ENCODE assay signal across 1 cellular context in the genomic region with DNA sequence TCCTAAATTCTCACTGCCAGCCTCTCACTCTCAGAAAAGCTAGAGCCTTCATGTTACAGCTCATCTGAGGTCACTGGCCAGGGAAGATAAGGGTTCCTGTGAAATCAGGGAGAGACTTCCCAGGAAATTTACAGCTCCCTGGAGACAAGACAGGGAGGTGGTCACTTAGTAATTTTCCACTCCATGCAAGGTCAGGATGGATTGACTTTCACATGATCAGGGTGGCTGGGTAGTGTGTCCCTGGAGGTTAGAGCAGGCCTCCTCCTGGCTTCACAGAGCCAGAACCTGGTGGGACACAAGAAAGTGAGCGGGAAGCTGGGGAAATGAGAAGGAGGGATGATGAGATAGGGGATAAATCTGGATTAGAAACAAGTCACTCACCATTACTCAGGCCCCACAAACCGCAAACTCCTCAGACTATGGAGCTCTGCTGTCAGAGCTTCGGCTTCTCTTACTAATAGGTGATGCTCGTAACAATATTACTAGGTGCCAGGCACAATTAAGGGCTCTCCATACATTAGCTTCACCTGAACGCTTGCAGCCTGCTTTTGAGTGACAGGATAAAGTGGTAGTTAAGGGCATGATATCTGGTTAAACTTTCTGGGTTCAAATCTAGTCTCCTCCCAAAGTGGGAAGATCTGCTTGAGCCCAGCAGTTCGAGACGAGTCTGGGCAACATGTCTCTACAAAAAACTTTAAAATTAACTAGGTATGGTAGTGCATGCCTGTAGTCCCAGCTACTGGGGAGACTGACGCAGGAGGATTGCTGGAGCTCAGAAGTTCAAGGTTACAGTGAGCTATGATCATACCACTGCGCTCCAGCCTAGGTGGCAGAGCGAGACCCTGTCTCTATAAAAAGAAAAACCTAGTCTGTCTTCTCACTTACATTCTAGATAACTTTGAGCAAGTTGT.
TF ChIP-seq lines count a peak whose summit lies in the region.

No MANE protein-coding gene starts in this region.

TF ChIP-seq in K562, 482 proteins besides CTCF, POLR2A, EP300 and RAD21 (continued from another document):
- TF ChIP-seq, protein P1, sequence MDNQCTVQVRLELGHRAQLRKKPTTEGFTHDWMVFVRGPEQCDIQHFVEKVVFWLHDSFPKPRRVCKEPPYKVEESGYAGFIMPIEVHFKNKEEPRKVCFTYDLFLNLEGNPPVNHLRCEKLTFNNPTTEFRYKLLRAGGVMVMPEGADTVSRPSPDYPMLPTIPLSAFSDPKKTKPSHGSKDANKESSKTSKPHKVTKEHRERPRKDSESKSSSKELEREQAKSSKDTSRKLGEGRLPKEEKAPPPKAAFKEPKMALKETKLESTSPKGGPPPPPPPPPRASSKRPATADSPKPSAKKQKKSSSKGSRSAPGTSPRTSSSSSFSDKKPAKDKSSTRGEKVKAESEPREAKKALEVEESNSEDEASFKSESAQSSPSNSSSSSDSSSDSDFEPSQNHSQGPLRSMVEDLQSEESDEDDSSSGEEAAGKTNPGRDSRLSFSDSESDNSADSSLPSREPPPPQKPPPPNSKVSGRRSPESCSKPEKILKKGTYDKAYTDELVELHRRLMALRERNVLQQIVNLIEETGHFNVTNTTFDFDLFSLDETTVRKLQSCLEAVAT (IDR thresholded peaks at IDR 0.05) = 0 out of 4 replicates have a peak, but pooled peaks of 1 of the 2 experiments have one; percentile 45
- TF ChIP-seq ARID1B (IDR thresholded peaks at IDR 0.05) = peak; percentile 43; the same call in 1 of the 2 replicates
- no peak for TF ChIP-seq EHMT2 (IDR thresholded peaks at IDR 0.05)
- no peak for TF ChIP-seq CHD1 (IDR thresholded peaks at IDR 0.05; ENCODE audit: low read length)
- no peak for TF ChIP-seq HDAC6 (IDR thresholded peaks at IDR 0.05; ENCODE audit: low read depth, low read length)
- no peak for TF ChIP-seq ZNF436 (CRISPR knock-in tag; IDR thresholded peaks at IDR 0.05)
- TF ChIP-seq RHOXF2B (CRISPR knock-in tag; conservative IDR thresholded peaks at IDR 0.05) = no peak
- no peak for TF ChIP-seq ZFP30 (CRISPR knock-in tag; IDR thresholded peaks at IDR 0.05; ENCODE audit: borderline replicate concordance)
- TF ChIP-seq ZNF785 (CRISPR knock-in tag; IDR thresholded peaks at IDR 0.05) = no peak
- TF ChIP-seq ZNF212 (CRISPR knock-in tag; IDR thresholded peaks at IDR 0.05) = no peak
- no peak for TF ChIP-seq C11orf30 (IDR thresholded peaks at IDR 0.05; ENCODE audit: low read depth)
- TF ChIP-seq SNRNP70 (optimal IDR thresholded peaks at IDR 0.05; ENCODE audit: low read depth, low read length) = no peak
- no peak for TF ChIP-seq EWSR1 (IDR thresholded peaks at IDR 0.05; ENCODE audit: borderline replicate concordance, low read depth, partially characterized antibody)
- no peak for TF ChIP-seq HNRNPH1 (optimal IDR thresholded peaks at IDR 0.05; ENCODE audit: low read depth, low read length)
- TF ChIP-seq MEIS2 (IDR thresholded peaks at IDR 0.05; ENCODE audit: partially characterized antibody) = peak; percentile 8
- no peak for TF ChIP-seq MYNN (IDR thresholded peaks at IDR 0.05)
- TF ChIP-seq MYNN (CRISPR knock-in tag; IDR thresholded peaks at IDR 0.05) = no peak
- no peak for TF ChIP-seq FOXJ2 (tag; IDR thresholded peaks at IDR 0.05)
- TF ChIP-seq, protein P2, sequence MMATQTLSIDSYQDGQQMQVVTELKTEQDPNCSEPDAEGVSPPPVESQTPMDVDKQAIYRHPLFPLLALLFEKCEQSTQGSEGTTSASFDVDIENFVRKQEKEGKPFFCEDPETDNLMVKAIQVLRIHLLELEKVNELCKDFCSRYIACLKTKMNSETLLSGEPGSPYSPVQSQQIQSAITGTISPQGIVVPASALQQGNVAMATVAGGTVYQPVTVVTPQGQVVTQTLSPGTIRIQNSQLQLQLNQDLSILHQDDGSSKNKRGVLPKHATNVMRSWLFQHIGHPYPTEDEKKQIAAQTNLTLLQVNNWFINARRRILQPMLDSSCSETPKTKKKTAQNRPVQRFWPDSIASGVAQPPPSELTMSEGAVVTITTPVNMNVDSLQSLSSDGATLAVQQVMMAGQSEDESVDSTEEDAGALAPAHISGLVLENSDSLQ (IDR thresholded peaks at IDR 0.05) = peak; percentile 45; the same call in 1 of the 2 replicates
- TF ChIP-seq EP400 (IDR thresholded peaks at IDR 0.05) = no peak
- TF ChIP-seq, protein P3, sequence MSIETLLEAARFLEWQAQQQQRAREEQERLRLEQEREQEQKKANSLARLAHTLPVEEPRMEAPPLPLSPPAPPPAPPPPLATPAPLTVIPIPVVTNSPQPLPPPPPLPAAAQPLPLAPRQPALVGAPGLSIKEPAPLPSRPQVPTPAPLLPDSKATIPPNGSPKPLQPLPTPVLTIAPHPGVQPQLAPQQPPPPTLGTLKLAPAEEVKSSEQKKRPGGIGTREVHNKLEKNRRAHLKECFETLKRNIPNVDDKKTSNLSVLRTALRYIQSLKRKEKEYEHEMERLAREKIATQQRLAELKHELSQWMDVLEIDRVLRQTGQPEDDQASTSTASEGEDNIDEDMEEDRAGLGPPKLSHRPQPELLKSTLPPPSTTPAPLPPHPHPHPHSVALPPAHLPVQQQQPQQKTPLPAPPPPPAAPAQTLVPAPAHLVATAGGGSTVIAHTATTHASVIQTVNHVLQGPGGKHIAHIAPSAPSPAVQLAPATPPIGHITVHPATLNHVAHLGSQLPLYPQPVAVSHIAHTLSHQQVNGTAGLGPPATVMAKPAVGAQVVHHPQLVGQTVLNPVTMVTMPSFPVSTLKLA (conservative IDR thresholded peaks at IDR 0.05) = no peak
- no peak for TF ChIP-seq KDM4B (IDR thresholded peaks at IDR 0.05; ENCODE audit: borderline replicate concordance in 2 of 2, low read depth in 1 of 2)
- TF ChIP-seq, protein P4, sequence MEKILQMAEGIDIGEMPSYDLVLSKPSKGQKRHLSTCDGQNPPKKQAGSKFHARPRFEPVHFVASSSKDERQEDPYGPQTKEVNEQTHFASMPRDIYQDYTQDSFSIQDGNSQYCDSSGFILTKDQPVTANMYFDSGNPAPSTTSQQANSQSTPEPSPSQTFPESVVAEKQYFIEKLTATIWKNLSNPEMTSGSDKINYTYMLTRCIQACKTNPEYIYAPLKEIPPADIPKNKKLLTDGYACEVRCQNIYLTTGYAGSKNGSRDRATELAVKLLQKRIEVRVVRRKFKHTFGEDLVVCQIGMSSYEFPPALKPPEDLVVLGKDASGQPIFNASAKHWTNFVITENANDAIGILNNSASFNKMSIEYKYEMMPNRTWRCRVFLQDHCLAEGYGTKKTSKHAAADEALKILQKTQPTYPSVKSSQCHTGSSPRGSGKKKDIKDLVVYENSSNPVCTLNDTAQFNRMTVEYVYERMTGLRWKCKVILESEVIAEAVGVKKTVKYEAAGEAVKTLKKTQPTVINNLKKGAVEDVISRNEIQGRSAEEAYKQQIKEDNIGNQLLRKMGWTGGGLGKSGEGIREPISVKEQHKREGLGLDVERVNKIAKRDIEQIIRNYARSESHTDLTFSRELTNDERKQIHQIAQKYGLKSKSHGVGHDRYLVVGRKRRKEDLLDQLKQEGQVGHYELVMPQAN (IDR thresholded peaks at IDR 0.05; ENCODE audit: borderline replicate concordance) = no peak
- TF ChIP-seq ZNF124 (CRISPR knock-in tag; IDR thresholded peaks at IDR 0.05) = no peak
- no peak for TF ChIP-seq ZKSCAN3 (CRISPR knock-in tag; IDR thresholded peaks at IDR 0.05)
- TF ChIP-seq SMARCE1 (IDR thresholded peaks at IDR 0.05) = no peak; the same call in 1 of the 2 replicates
- TF ChIP-seq SMAD2 (IDR thresholded peaks at IDR 0.05; ENCODE audit: low read depth, low read length) = no peak
- TF ChIP-seq ZFP1 (CRISPR knock-in tag; IDR thresholded peaks at IDR 0.05) = no peak
- no peak for TF ChIP-seq ZNF668 (CRISPR knock-in tag; IDR thresholded peaks at IDR 0.05)
- TF ChIP-seq ZBTB8A (IDR thresholded peaks at IDR 0.05; ENCODE audit: partially characterized antibody) = no peak
- TF ChIP-seq KDM1A (IDR thresholded peaks at IDR 0.05) = peak; percentile 26 to 50; a peak in 2 of 4 replicates
- no peak for TF ChIP-seq MAZ (CRISPR knock-in tag; conservative IDR thresholded peaks at IDR 0.05 in 1 of 2, IDR thresholded peaks at IDR 0.05 in 1 of 2)
- TF ChIP-seq SREBF1 (IDR thresholded peaks at IDR 0.05; ENCODE audit: borderline replicate concordance, low read depth, low read length) = no peak
